In genomic region chr10:125451319-125451718, GRCh38 we compare ENCODE assay signal across 20 cellular contexts.
A peak's percentile ranks its signal among the peaks of the same experiment; 100 is the strongest.
DNase-seq lines count a peak whose midpoint lies in the region; ATAC-seq and TF ChIP-seq lines count a peak whose summit lies in the region.
"Had no signal": no experiment of that assay in that cellular context is flagged by ENCODE, and none has a peak within 500 bp of the region (broad histone marks: within the 10 kb centered on the region; RNA-seq: fewer than 3 reads in every experiment).

No MANE protein-coding gene starts in this region.

- H3K27ac Mint-ChIP-seq in activated T-helper 2 cell treated with anti-CD3 and anti-CD28 coated beads, Interferon-gamma antibody, Interleukin-2, Interleukin-4, amounts not matched to agents 10 μg/mL and 5 μg/mL and 100 μg/mL, durations not matched to agents 14 hours and 24 hours and 36 hours: no peak overlapping the region
- H3K27ac Mint-ChIP-seq: CD14-positive monocyte had no signal

- no peak overlapping the region for H3K4me3 ChIP-seq in upper lobe of right lung
- H3K4me3 ChIP-seq: GM12878, K562 had no signal

- H3K9me3 ChIP-seq in upper lobe of right lung: no peaks in the 10 kb centered on the region

- intact Hi-C loops in upper lobe of right lung (cut with DNase I): no loop called here
- intact Hi-C loops in activated T-helper 2 cell treated with anti-CD3 and anti-CD28 coated beads, Interferon-gamma antibody, Interleukin-2, Interleukin-4, amounts not matched to agents 10 μg/mL and 5 μg/mL and 100 μg/mL, durations not matched to agents 14 hours and 24 hours and 36 hours (cut with micrococcal nuclease): no loop called here

- H3K9me3 Mint-ChIP-seq in activated T-helper 2 cell treated with anti-CD3 and anti-CD28 coated beads, Interferon-gamma antibody, Interleukin-2, Interleukin-4, amounts not matched to agents 10 μg/mL and 5 μg/mL and 100 μg/mL, durations not matched to agents 14 hours and 24 hours and 36 hours: no peaks in the 10 kb centered on the region

- H3K27me3 ChIP-seq in upper lobe of right lung: peaks cover 5% of the 10 kb centered on the region

- ATAC-seq in upper lobe of right lung: peak; percentile 29
- no peak for ATAC-seq in HG03439 (IDR thresholded peaks at IDR 0.05; ENCODE audit: unreplicated experiment)
- ATAC-seq: GM12878, K562, PC-3 had no signal

- H3K4me3 Mint-ChIP-seq in activated T-helper 2 cell treated with anti-CD3 and anti-CD28 coated beads, Interferon-gamma antibody, Interleukin-2, Interleukin-4, amounts not matched to agents 10 μg/mL and 5 μg/mL and 100 μg/mL, durations not matched to agents 14 hours and 24 hours and 36 hours (ENCODE audit: low read depth): no peak overlapping the region
- H3K4me3 Mint-ChIP-seq: CD14-positive monocyte had no signal

- H3K27me3 Mint-ChIP-seq in activated T-helper 2 cell treated with anti-CD3 and anti-CD28 coated beads, Interferon-gamma antibody, Interleukin-2, Interleukin-4, amounts not matched to agents 10 μg/mL and 5 μg/mL and 100 μg/mL, durations not matched to agents 14 hours and 24 hours and 36 hours (ENCODE audit: low read depth): no peaks in the 10 kb centered on the region

- H3K36me3 ChIP-seq in upper lobe of right lung: no peaks in the 10 kb centered on the region

- H3K36me3 Mint-ChIP-seq in activated T-helper 2 cell treated with anti-CD3 and anti-CD28 coated beads, Interferon-gamma antibody, Interleukin-2, Interleukin-4, amounts not matched to agents 10 μg/mL and 5 μg/mL and 100 μg/mL, durations not matched to agents 14 hours and 24 hours and 36 hours (ENCODE audit: low read depth): no peaks in the 10 kb centered on the region
- H3K36me3 Mint-ChIP-seq: CD14-positive monocyte had no signal

- DNase-seq in NCI-H1105 treated with DMSO at 0.1 percent for 48 hours (lab: John Stamatoyannopoulos, UW) (peak; percentile 53), NCI-H1105 (lab: John Stamatoyannopoulos, UW) (no peak), NCI-H2029 (lab: John Stamatoyannopoulos, UW) (peak; percentile 32), NCI-H748 treated with DMSO at 0.1 percent for 48 hours (lab: John Stamatoyannopoulos, UW) (peak; percentile 36), upper lobe of right lung (no peak), GM20000 (ENCODE audit: low spot score) (no peak)
- no peak for DNase-seq in activated T-helper 2 cell treated with anti-CD3 and anti-CD28 coated beads, Interferon-gamma antibody, Interleukin-2, Interleukin-4, amounts not matched to agents 10 μg/mL and 5 μg/mL and 100 μg/mL, durations not matched to agents 14 hours and 24 hours and 36 hours (ENCODE audit: low spot score)
- DNase-seq: AML-193, GOT3, NCI-H1436 treated with DMSO at 0.1 percent for 48 hours, NCI-H2171, NCI-H82, PC-3, RPMI8226, SIG-M5 had no signal

- TF ChIP-seq CTCF in upper lobe of right lung (IDR thresholded peaks at IDR 0.05): no peak
- no peak for TF ChIP-seq CTCF in GM20000 (IDR thresholded peaks at IDR 0.05; ENCODE audit: extremely low read depth, missing control alignments)

- H3K4me1 ChIP-seq in upper lobe of right lung: no peaks in the 10 kb centered on the region

- no peak overlapping the region for H3K27ac ChIP-seq in upper lobe of right lung
- H3K27ac ChIP-seq: 22Rv1 had no signal

- no peaks in the 10 kb centered on the region for H3K4me1 Mint-ChIP-seq in activated T-helper 2 cell treated with anti-CD3 and anti-CD28 coated beads, Interferon-gamma antibody, Interleukin-2, Interleukin-4, amounts not matched to agents 10 μg/mL and 5 μg/mL and 100 μg/mL, durations not matched to agents 14 hours and 24 hours and 36 hours (ENCODE audit: low read depth)
- H3K4me1 Mint-ChIP-seq: CD14-positive monocyte had no signal

Comparison
In these comparisons a context has a peak if more than half of its experiments do, and no peak if none do; other contexts are left out.
1. DNase-seq: peak in NCI-H1105 treated with DMSO at 0.1 percent for 48 hours (single experiment), NCI-H2029 (single experiment) and NCI-H748 treated with DMSO at 0.1 percent for 48 hours (single experiment); none in NCI-H1105 (single experiment), upper lobe of right lung (single experiment), activated T-helper 2 cell treated with anti-CD3 and anti-CD28 coated beads, Interferon-gamma antibody, Interleukin-2, Interleukin-4, amounts not matched to agents 10 μg/mL and 5 μg/mL and 100 μg/mL, durations not matched to agents 14 hours and 24 hours and 36 hours (single experiment) and GM20000 (single experiment).